In genomic region chr6:157732416-157733161, GRCh38 we compare ENCODE assay signal across 1 cellular context.
A peak's percentile ranks its signal among the peaks of the same experiment; 100 is the strongest.
TF ChIP-seq lines count a peak whose summit lies in the region.

No MANE protein-coding gene starts in this region.

TF ChIP-seq in HepG2, 621 proteins besides CTCF, POLR2A, EP300 and RAD21 (continued from another document and continues in another):
- TF ChIP-seq ZSCAN30 (CRISPR knock-in tag; IDR thresholded peaks at IDR 0.05) (0 out of 2 replicates have a peak, but pooled peaks have one; percentile 44), ZSCAN22 (CRISPR knock-in tag; IDR thresholded peaks at IDR 0.05) (no peak), ZFY (CRISPR knock-in tag; IDR thresholded peaks at IDR 0.05) (0 out of 2 replicates have a peak, but pooled peaks have one; percentile 7), POLR2AphosphoS2 (IDR thresholded peaks at IDR 0.05; ENCODE audit: low read depth, low read length) (no peak), IKZF5 (CRISPR knock-in tag; IDR thresholded peaks at IDR 0.05) (no peak), EHMT2 (IDR thresholded peaks at IDR 0.05; ENCODE audit: borderline replicate concordance, low read depth, low read length) (peak; percentile 59; the same call in 1 of the 2 replicates), ZNF17 (CRISPR knock-in tag; IDR thresholded peaks at IDR 0.05) (no peak), SOX5 (CRISPR knock-in tag; IDR thresholded peaks at IDR 0.05; ENCODE audit: borderline replicate concordance) (peak; percentile 93), THYN1 (CRISPR knock-in tag; IDR thresholded peaks at IDR 0.05; ENCODE audit: borderline replicate concordance, low read depth) (no peak), ZNF256 (CRISPR knock-in tag; conservative IDR thresholded peaks at IDR 0.05) (no peak), ZNF615 (CRISPR knock-in tag; IDR thresholded peaks at IDR 0.05; ENCODE audit: borderline replicate concordance) (no peak), TARDBP (CRISPR knock-in tag; IDR thresholded peaks at IDR 0.05) (peak; percentile 76; the same call in 1 of the 2 replicates), ZFP90 (CRISPR knock-in tag; IDR thresholded peaks at IDR 0.05; ENCODE audit: borderline replicate concordance) (0 out of 2 replicates have a peak, but pooled peaks have one; percentile 15), SALL1 (CRISPR knock-in tag; IDR thresholded peaks at IDR 0.05) (peak; percentile 78), ZNF781 (CRISPR knock-in tag; IDR thresholded peaks at IDR 0.05; ENCODE audit: borderline replicate concordance, not compliant biosample characterization) (peak; percentile 69), ZKSCAN1 (IDR thresholded peaks at IDR 0.05; ENCODE audit: low read length) (peak; percentile 92), NFYB (CRISPR knock-in tag; IDR thresholded peaks at IDR 0.05) (no peak), NFYC (CRISPR knock-in tag; IDR thresholded peaks at IDR 0.05) (no peak), NCOA2 (CRISPR knock-in tag; IDR thresholded peaks at IDR 0.05) (peak; percentile 77), IKZF1 (IDR thresholded peaks at IDR 0.05) (no peak), ARID2 (CRISPR knock-in tag; IDR thresholded peaks at IDR 0.05; ENCODE audit: borderline replicate concordance) (peak; percentile 48; the same call in 1 of the 2 replicates), ZNF124 (CRISPR knock-in tag; IDR thresholded peaks at IDR 0.05) (no peak), NCOR1 (IDR thresholded peaks at IDR 0.05; ENCODE audit: borderline replicate concordance, low read length) (peak; percentile 56; the same call in 1 of the 2 replicates), ZBTB44 (CRISPR knock-in tag; IDR thresholded peaks at IDR 0.05) (no peak), PATZ1 (CRISPR knock-in tag; IDR thresholded peaks at IDR 0.05) (0 out of 2 replicates have a peak, but pooled peaks have one; percentile 10), ZNF44 (CRISPR knock-in tag; IDR thresholded peaks at IDR 0.05) (no peak), ZNF121 (CRISPR knock-in tag; IDR thresholded peaks at IDR 0.05) (peak; percentile 93), TERF1 (CRISPR knock-in tag; IDR thresholded peaks at IDR 0.05) (no peak), ELF3 (CRISPR knock-in tag; IDR thresholded peaks at IDR 0.05) (peak; percentile 84), MIXL1 (CRISPR knock-in tag; IDR thresholded peaks at IDR 0.05) (0 out of 2 replicates have a peak, but pooled peaks have one; percentile 52), THAP11 (CRISPR knock-in tag; IDR thresholded peaks at IDR 0.05) (peak; percentile 46; the same call in 1 of the 2 replicates), ZMAT3 (CRISPR knock-in tag; conservative IDR thresholded peaks at IDR 0.05) (no peak), ZNF460 (CRISPR knock-in tag; IDR thresholded peaks at IDR 0.05; ENCODE audit: borderline replicate concordance) (no peak; the same call in 1 of the 2 replicates), SETDB1 (CRISPR knock-in tag; IDR thresholded peaks at IDR 0.05; ENCODE audit: borderline replicate concordance) (peak; percentile 79; the same call in 1 of the 2 replicates), ARNTL (CRISPR knock-in tag; IDR thresholded peaks at IDR 0.05) (0 out of 2 replicates have a peak, but pooled peaks have one; percentile 25), ZNF510 (CRISPR knock-in tag; IDR thresholded peaks at IDR 0.05; ENCODE audit: low read depth) (no peak), FOXA3 (CRISPR knock-in tag; IDR thresholded peaks at IDR 0.05) (peak; percentile 80), ZNF644 (CRISPR knock-in tag; IDR thresholded peaks at IDR 0.05; ENCODE audit: low read depth) (peak; percentile 83), HOXD1 (CRISPR knock-in tag; IDR thresholded peaks at IDR 0.05) (0 out of 2 replicates have a peak, but pooled peaks have one; percentile 25), ZFP1 (CRISPR knock-in tag; IDR thresholded peaks at IDR 0.05) (no peak), GABPA (IDR thresholded peaks at IDR 0.05; ENCODE audit: low read depth, low read length) (no peak), GABPA (CRISPR knock-in tag; IDR thresholded peaks at IDR 0.05; ENCODE audit: low read depth) (0 out of 2 replicates have a peak, but pooled peaks have one; percentile 23), FOXA1 (IDR thresholded peaks at IDR 0.05) (no peak), FOXA1 (CRISPR knock-in tag; IDR thresholded peaks at IDR 0.05) (0 out of 2 replicates have a peak, but pooled peaks have one; percentile 8), NR0B2 (CRISPR knock-in tag; IDR thresholded peaks at IDR 0.05) (no peak), MYC (CRISPR knock-in tag; IDR thresholded peaks at IDR 0.05; ENCODE audit: borderline replicate concordance) (no peak), SIX4 (CRISPR knock-in tag; IDR thresholded peaks at IDR 0.05) (no peak), RARA (CRISPR knock-in tag; IDR thresholded peaks at IDR 0.05) (peak; percentile 80), GATA4 (IDR thresholded peaks at IDR 0.05; ENCODE audit: borderline replicate concordance, low read depth) (no peak), HNF1B (CRISPR knock-in tag; IDR thresholded peaks at IDR 0.05) (peak; percentile 86), RFXAP (CRISPR knock-in tag; IDR thresholded peaks at IDR 0.05; ENCODE audit: borderline replicate concordance) (no peak), ZNF629 (CRISPR knock-in tag; conservative IDR thresholded peaks at IDR 0.05) (0 out of 2 replicates have a peak, but pooled peaks have one; percentile 28)
- TF ChIP-seq, protein P1, sequence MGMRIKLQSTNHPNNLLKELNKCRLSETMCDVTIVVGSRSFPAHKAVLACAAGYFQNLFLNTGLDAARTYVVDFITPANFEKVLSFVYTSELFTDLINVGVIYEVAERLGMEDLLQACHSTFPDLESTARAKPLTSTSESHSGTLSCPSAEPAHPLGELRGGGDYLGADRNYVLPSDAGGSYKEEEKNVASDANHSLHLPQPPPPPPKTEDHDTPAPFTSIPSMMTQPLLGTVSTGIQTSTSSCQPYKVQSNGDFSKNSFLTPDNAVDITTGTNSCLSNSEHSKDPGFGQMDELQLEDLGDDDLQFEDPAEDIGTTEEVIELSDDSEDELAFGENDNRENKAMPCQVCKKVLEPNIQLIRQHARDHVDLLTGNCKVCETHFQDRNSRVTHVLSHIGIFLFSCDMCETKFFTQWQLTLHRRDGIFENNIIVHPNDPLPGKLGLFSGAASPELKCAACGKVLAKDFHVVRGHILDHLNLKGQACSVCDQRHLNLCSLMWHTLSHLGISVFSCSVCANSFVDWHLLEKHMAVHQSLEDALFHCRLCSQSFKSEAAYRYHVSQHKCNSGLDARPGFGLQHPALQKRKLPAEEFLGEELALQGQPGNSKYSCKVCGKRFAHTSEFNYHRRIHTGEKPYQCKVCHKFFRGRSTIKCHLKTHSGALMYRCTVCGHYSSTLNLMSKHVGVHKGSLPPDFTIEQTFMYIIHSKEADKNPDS (CRISPR knock-in tag; IDR thresholded peaks at IDR 0.05) = no peak
- TF ChIP-seq, protein P2, sequence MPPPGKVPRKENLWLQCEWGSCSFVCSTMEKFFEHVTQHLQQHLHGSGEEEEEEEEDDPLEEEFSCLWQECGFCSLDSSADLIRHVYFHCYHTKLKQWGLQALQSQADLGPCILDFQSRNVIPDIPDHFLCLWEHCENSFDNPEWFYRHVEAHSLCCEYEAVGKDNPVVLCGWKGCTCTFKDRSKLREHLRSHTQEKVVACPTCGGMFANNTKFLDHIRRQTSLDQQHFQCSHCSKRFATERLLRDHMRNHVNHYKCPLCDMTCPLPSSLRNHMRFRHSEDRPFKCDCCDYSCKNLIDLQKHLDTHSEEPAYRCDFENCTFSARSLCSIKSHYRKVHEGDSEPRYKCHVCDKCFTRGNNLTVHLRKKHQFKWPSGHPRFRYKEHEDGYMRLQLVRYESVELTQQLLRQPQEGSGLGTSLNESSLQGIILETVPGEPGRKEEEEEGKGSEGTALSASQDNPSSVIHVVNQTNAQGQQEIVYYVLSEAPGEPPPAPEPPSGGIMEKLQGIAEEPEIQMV (CRISPR knock-in tag; IDR thresholded peaks at IDR 0.05; ENCODE audit: low read depth) = no peak
- TF ChIP-seq, protein P3, sequence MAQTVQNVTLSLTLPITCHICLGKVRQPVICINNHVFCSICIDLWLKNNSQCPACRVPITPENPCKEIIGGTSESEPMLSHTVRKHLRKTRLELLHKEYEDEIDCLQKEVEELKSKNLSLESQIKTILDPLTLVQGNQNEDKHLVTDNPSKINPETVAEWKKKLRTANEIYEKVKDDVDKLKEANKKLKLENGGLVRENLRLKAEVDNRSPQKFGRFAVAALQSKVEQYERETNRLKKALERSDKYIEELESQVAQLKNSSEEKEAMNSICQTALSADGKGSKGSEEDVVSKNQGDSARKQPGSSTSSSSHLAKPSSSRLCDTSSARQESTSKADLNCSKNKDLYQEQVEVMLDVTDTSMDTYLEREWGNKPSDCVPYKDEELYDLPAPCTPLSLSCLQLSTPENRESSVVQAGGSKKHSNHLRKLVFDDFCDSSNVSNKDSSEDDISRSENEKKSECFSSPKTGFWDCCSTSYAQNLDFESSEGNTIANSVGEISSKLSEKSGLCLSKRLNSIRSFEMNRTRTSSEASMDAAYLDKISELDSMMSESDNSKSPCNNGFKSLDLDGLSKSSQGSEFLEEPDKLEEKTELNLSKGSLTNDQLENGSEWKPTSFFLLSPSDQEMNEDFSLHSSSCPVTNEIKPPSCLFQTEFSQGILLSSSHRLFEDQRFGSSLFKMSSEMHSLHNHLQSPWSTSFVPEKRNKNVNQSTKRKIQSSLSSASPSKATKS (CRISPR knock-in tag; IDR thresholded peaks at IDR 0.05) = 0 out of 2 replicates have a peak, but pooled peaks have one; percentile 40
